ENCODE assay signal across 9 cellular contexts in genomic region chr11:15969281-15969680, GRCh38.
A peak's percentile ranks its signal among the peaks of the same experiment; 100 is the strongest.
DNase-seq lines count a peak whose midpoint lies in the region; ATAC-seq, FAIRE-seq and TF ChIP-seq lines count a peak whose summit lies in the region.
"Had no signal": no experiment of that assay in that cellular context is flagged by ENCODE, and none has a peak within 500 bp of the region (broad histone marks: within the 10 kb centered on the region; RNA-seq: fewer than 3 reads in every experiment).

No MANE protein-coding gene starts in this region.

- no peaks in the 10 kb centered on the region for H3K36me3 Mint-ChIP-seq in CD4-positive, alpha-beta memory T cell
- H3K36me3 Mint-ChIP-seq in CD8-positive, alpha-beta T cell, result no peaks in the 10 kb centered on the region

- no peaks in the 10 kb centered on the region for H3K4me1 ChIP-seq in endocrine pancreas (ENCODE audit: control insufficient read depth, insufficient read depth, low read length)
- no peaks in the 10 kb centered on the region for H3K4me1 ChIP-seq in CD4-positive, alpha-beta memory T cell (ENCODE audit: insufficient read depth, low read length)
- no peaks in the 10 kb centered on the region for H3K4me1 ChIP-seq in CD8-positive, alpha-beta T cell (ENCODE audit: insufficient read depth, low read length)

- peak; percentile 24 for FAIRE-seq in GM12892 (lab: Jason Lieb, UNC)

- H3K9me3 Mint-ChIP-seq in CD4-positive, alpha-beta memory T cell, result peaks cover 0 to 2% (median 0%) of the 10 kb centered on the region in 8 donors
- no peaks in the 10 kb centered on the region for H3K9me3 Mint-ChIP-seq in CD8-positive, alpha-beta T cell
- H3K9me3 Mint-ChIP-seq: activated B cell treated with CpG ODN at 0.5 μM for 24 hours had no signal

- no peaks in the 10 kb centered on the region for H3K9me3 ChIP-seq in endocrine pancreas (ENCODE audit: control insufficient read depth, low read length)
- H3K9me3 ChIP-seq in CD4-positive, alpha-beta memory T cell (ENCODE audit: control insufficient read depth in 1 of 2, low read length in 2 of 2), result no peaks in the 10 kb centered on the region
- H3K9me3 ChIP-seq in CD8-positive, alpha-beta T cell (ENCODE audit: low read length), result no peaks in the 10 kb centered on the region

- peaks cover 0 to 1% (median 0%) of the 10 kb centered on the region in 4 donors for H3K4me1 Mint-ChIP-seq in CD4-positive, alpha-beta memory T cell
- no peaks in the 10 kb centered on the region for H3K4me1 Mint-ChIP-seq in CD8-positive, alpha-beta T cell (ENCODE audit: low read depth)
- H3K4me1 Mint-ChIP-seq: activated B cell treated with CpG ODN at 0.5 μM for 24 hours had no signal

- no peak overlapping the region for H3K4me3 Mint-ChIP-seq in CD4-positive, alpha-beta memory T cell
- H3K4me3 Mint-ChIP-seq in CD8-positive, alpha-beta T cell, result no peak overlapping the region
- H3K4me3 Mint-ChIP-seq: activated B cell treated with CpG ODN at 0.5 μM for 24 hours had no signal

- H3K27ac ChIP-seq in CD4-positive, alpha-beta memory T cell (ENCODE audit: low read depth, low read length), result no peak overlapping the region
- H3K27ac ChIP-seq in CD8-positive, alpha-beta T cell (ENCODE audit: low read depth, low read length), result no peak overlapping the region

- no peaks in the 10 kb centered on the region for H3K27me3 ChIP-seq in endocrine pancreas (ENCODE audit: control insufficient read depth, insufficient read depth, low read length)
- H3K27me3 ChIP-seq in CD4-positive, alpha-beta memory T cell (ENCODE audit: insufficient read depth, low read length), result no peaks in the 10 kb centered on the region
- no peaks in the 10 kb centered on the region for H3K27me3 ChIP-seq in CD8-positive, alpha-beta T cell (ENCODE audit: insufficient read depth, low read length)

- no peak for TF ChIP-seq POLR2A in GM12892 (IDR thresholded peaks at IDR 0.05; ENCODE audit: low read depth, low read length)

- peak overlapping the region; percentile 10 for H3K9ac ChIP-seq in endocrine pancreas (ENCODE audit: control insufficient read depth, insufficient read depth, low read length)

- H3K27me3 Mint-ChIP-seq in CD4-positive, alpha-beta memory T cell, result no peaks in the 10 kb centered on the region
- no peaks in the 10 kb centered on the region for H3K27me3 Mint-ChIP-seq in CD8-positive, alpha-beta T cell (ENCODE audit: low read depth)
- H3K27me3 Mint-ChIP-seq: activated B cell treated with CpG ODN at 0.5 μM for 24 hours had no signal

- DNase-seq in GM12892 (ENCODE audit: insufficient read length), result no peak
- peak; percentile 59 for DNase-seq in NCI-H69 (lab: John Stamatoyannopoulos, UW)
- peak; percentile 58 for DNase-seq in mucosa of gallbladder (ENCODE audit: low spot score)
- DNase-seq in NCI-H2196 treated with DMSO at 0.1 percent for 48 hours (lab: John Stamatoyannopoulos, UW; ENCODE audit: unreplicated experiment), result no peak
- DNase-seq in CD4-positive, alpha-beta memory T cell, result no peak
- no peak for DNase-seq in CD8-positive, alpha-beta T cell
- DNase-seq: activated B cell treated with CpG ODN at 0.5 μM for 24 hours had no signal

- H3K36me3 ChIP-seq in endocrine pancreas (ENCODE audit: control insufficient read depth, insufficient read depth, low read length), result no peaks in the 10 kb centered on the region
- no peaks in the 10 kb centered on the region for H3K36me3 ChIP-seq in CD4-positive, alpha-beta memory T cell (ENCODE audit: insufficient read depth, low read length)
- H3K36me3 ChIP-seq in CD8-positive, alpha-beta T cell (ENCODE audit: insufficient read depth, low read length), result no peaks in the 10 kb centered on the region

- no peak for TF ChIP-seq CTCF in CD8-positive, alpha-beta T cell (IDR thresholded peaks at IDR 0.05)

- POLR2A ChIA-PET in CD4-positive, alpha-beta memory T cell (lab: Charles Lee; ENCODE audit: partially characterized antibody), result no interaction called here
- POLR2A ChIA-PET in CD8-positive, alpha-beta T cell (lab: Charles Lee), result no interaction called here

- intact Hi-C loops in CD4-positive, alpha-beta memory T cell (cut with micrococcal nuclease), result no loop called here
- intact Hi-C loops in CD8-positive, alpha-beta T cell (cut with DNase I, micrococcal nuclease), result no loop called here

- CTCF ChIA-PET in CD4-positive, alpha-beta memory T cell (lab: Charles Lee; ENCODE audit: partially characterized antibody), result no interaction called here
- CTCF ChIA-PET in CD8-positive, alpha-beta T cell (lab: Charles Lee), result no interaction called here

- no peak overlapping the region for H3K4me3 ChIP-seq in endocrine pancreas (ENCODE audit: control insufficient read depth, insufficient read depth, low read length)
- no peak overlapping the region for H3K4me3 ChIP-seq in CD4-positive, alpha-beta memory T cell (ENCODE audit: low read length in 2 of 2)
- H3K4me3 ChIP-seq in CD8-positive, alpha-beta T cell (ENCODE audit: low read depth, low read length), result no peak overlapping the region

- ATAC-seq in HG02571 (IDR thresholded peaks at IDR 0.05; ENCODE audit: unreplicated experiment), result peak; percentile 67
- no peak for ATAC-seq in CD8-positive, alpha-beta T cell

- H3K27ac Mint-ChIP-seq in CD4-positive, alpha-beta memory T cell, result no peak overlapping the region
- H3K27ac Mint-ChIP-seq in CD8-positive, alpha-beta T cell, result no peak overlapping the region
- H3K27ac Mint-ChIP-seq: activated B cell treated with CpG ODN at 0.5 μM for 24 hours had no signal

Comparison
In these comparisons a context has a peak if more than half of its experiments do, and no peak if none do; other contexts are left out.
1. DNase-seq: peak in NCI-H69 (single experiment) and mucosa of gallbladder (single experiment); none in GM12892 (single experiment), NCI-H2196 treated with DMSO at 0.1 percent for 48 hours (single experiment), CD4-positive, alpha-beta memory T cell (0 of 5) and CD8-positive, alpha-beta T cell (0 of 7).